Comparison of ENCODE assay signal across 13 cellular contexts in the genomic region with DNA sequence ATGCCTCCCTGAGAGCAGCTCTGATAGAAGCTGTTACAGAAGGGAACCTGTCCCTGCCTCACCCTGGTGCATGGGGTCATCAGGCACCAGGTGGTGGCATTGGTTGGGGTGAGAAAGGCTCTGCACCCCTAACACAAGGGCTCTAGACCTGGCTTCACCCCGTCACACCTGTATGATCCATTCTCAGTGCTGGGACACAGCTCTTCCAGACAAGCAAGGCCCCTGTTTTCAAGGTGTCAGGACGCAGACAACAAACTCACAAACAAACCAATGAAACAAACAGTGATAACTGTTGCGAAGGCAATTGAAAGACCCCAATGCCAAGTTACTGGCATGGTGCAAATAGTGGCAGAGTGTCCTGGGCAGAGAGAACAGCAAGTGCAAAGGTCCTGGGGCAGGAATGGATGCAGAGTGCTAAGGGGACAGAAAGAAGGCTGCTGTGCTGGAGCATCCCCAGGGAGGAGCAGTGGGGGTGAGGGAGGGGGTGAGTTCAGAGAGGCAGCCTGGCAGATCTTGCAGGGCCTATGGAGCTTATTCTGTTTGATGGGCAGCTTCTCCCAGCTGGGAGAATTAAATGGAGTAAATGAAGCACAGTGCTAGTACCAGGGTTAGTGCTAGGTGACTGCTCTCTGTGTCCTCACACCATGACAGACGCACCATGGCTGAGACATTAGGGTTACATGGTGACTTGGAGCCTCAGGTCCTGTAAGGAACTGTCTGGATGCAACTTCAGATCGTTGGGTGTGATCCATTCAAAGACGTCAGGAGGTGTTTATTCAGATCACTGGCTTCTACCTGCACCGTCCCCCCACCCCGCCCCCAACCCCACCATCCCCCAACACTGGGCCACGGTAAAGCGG.
DNase-seq lines count a peak whose midpoint lies in the region; ATAC-seq and TF ChIP-seq lines count a peak whose summit lies in the region.
"Had no signal": no experiment of that assay in that cellular context is flagged by ENCODE, and none has a peak within 500 bp of the region (broad histone marks: within the 10 kb centered on the region; RNA-seq: fewer than 3 reads in every experiment).

No MANE protein-coding gene starts in this region.

- H3K27me3 ChIP-seq in HUES48 (ENCODE audit: control insufficient read depth, insufficient read depth, low read length) (peaks cover 37% of the 10 kb centered on the region), dorsolateral prefrontal cortex (peaks cover 0 to 36% (median 3%) of the 10 kb centered on the region in 45 donors), osteoblast (ENCODE audit: insufficient read depth, low read length) (peaks cover 92% of the 10 kb centered on the region)
- H3K27me3 ChIP-seq in effector memory CD4-positive, alpha-beta T cell (replicated peaks; ENCODE audit: control insufficient read depth, insufficient read depth, low read length, poor library complexity, severe bottlenecking), result peaks cover 25% of the 10 kb centered on the region

- no peaks in the 10 kb centered on the region for H4K20me1 ChIP-seq in osteoblast (ENCODE audit: insufficient read depth, low read length)

- intact Hi-C loops in dorsolateral prefrontal cortex (cut with DNase I), result loop anchor here in 1 of 2 donors (5.0 kb wide), 1 partner anchor 50 kb away; no protein-coding TSS in a partner anchor

- no peaks in the 10 kb centered on the region for H3K79me2 ChIP-seq in osteoblast (ENCODE audit: insufficient read depth, low read length)

- DNase-seq in G401 (ENCODE audit: low spot score) (peak; percentile 40), dorsolateral prefrontal cortex (no peak), osteoblast (ENCODE audit: insufficient read length, low spot score, missing footprints) (peak; percentile 38)
- DNase-seq in effector memory CD4-positive, alpha-beta T cell, result no peak
- DNase-seq: MV-4-11, transverse colon had no signal

- H3K9me3 ChIP-seq in HUES48 (ENCODE audit: control insufficient read depth, insufficient read depth, low read length) (no peaks in the 10 kb centered on the region), osteoblast (ENCODE audit: low read depth, low read length) (no peaks in the 10 kb centered on the region)
- no peaks in the 10 kb centered on the region for H3K9me3 ChIP-seq in effector memory CD4-positive, alpha-beta T cell (ENCODE audit: control insufficient read depth, low read length)
- H3K9me3 ChIP-seq: transverse colon had no signal

- in situ Hi-C loops in G401 (cut with HindIII; ENCODE audit: low sequenced_read_pairs), result no loop called here

- no peak overlapping the region for H3K27ac ChIP-seq in HUES48 (ENCODE audit: low read depth, low read length)
- H3K27ac ChIP-seq in dorsolateral prefrontal cortex, result peak overlapping the region in 48 of 59 donors; percentile 45 to 94 (median 86)
- no peak overlapping the region for H3K27ac ChIP-seq in osteoblast (ENCODE audit: low read depth, low read length)
- no peak overlapping the region for H3K27ac ChIP-seq in effector memory CD4-positive, alpha-beta T cell (ENCODE audit: insufficient read depth, low read length, poor library complexity, severe bottlenecking)
- H3K27ac ChIP-seq: C4-2B, SK-N-MC, transverse colon had no signal

- H3K4me3 ChIP-seq in HUES48 (ENCODE audit: low read depth, low read length) (peak overlapping the region; percentile 50; the same call in 1 of the 2 replicates), dorsolateral prefrontal cortex (peak overlapping the region in 27 of 59 donors; percentile 5 to 62 (median 51)), osteoblast (ENCODE audit: insufficient read depth, low read length) (no peak overlapping the region)
- no peak overlapping the region for H3K4me3 ChIP-seq in effector memory CD4-positive, alpha-beta T cell (ENCODE audit: insufficient read depth, low read depth, low read length, poor library complexity, severe bottlenecking)
- H3K4me3 ChIP-seq: SK-N-MC had no signal

- no peaks in the 10 kb centered on the region for H3K36me3 ChIP-seq in HUES48 (ENCODE audit: control insufficient read depth, insufficient read depth, low read length)
- H3K36me3 ChIP-seq in osteoblast (ENCODE audit: insufficient read depth, low read length), result no peaks in the 10 kb centered on the region
- no peaks in the 10 kb centered on the region for H3K36me3 ChIP-seq in effector memory CD4-positive, alpha-beta T cell (ENCODE audit: control insufficient read depth, insufficient read depth, low read length)
- H3K36me3 ChIP-seq: transverse colon had no signal

- no peak overlapping the region for H3K4me2 ChIP-seq in osteoblast (ENCODE audit: insufficient read depth, low read length)

- no peak overlapping the region for H3K9ac ChIP-seq in HUES48 (ENCODE audit: low read depth, low read length)

- peaks cover 39% of the 10 kb centered on the region for H3K4me1 ChIP-seq in HUES48 (ENCODE audit: control insufficient read depth, insufficient read depth, low read length)
- H3K4me1 ChIP-seq in osteoblast (ENCODE audit: insufficient read depth, low read length), result no peaks in the 10 kb centered on the region
- H3K4me1 ChIP-seq in effector memory CD4-positive, alpha-beta T cell (ENCODE audit: control insufficient read depth, insufficient read depth, low read length, poor library complexity, severe bottlenecking), result peaks cover 24% of the 10 kb centered on the region

- ATAC-seq in GM18909 (IDR thresholded peaks at IDR 0.05; ENCODE audit: poor library complexity, unreplicated experiment) (no peak), GM18505 (IDR thresholded peaks at IDR 0.05; ENCODE audit: unreplicated experiment) (no peak), HG02588 (IDR thresholded peaks at IDR 0.05; ENCODE audit: unreplicated experiment) (no peak)
- ATAC-seq: activated naive CD4-positive, alpha-beta T cell treated with anti-CD3 and anti-CD28 coated beads, Interleukin-2, amount 50 U/mL, for 72 hours had no signal

- TF ChIP-seq POLR2A in GM18505 (IDR thresholded peaks at IDR 0.05; ENCODE audit: borderline replicate concordance, extremely low read depth, insufficient read depth, insufficient read length), result no peak

- no peak overlapping the region for H2AFZ ChIP-seq in osteoblast (ENCODE audit: low read length)

- TF ChIP-seq CTCF in dorsolateral prefrontal cortex (IDR thresholded peaks at IDR 0.05 in 54 of 56, conservative IDR thresholded peaks at IDR 0.05 in 2 of 56; ENCODE audit: low read depth in 1 of 56, partially characterized antibody in 56 of 56) (no peak), osteoblast (IDR thresholded peaks at IDR 0.05; ENCODE audit: extremely low read depth, low read depth, low read length) (no peak)

Comparison
In these comparisons a context has a peak if more than half of its experiments do, and no peak if none do; other contexts are left out.
1. DNase-seq: peak in G401 (single experiment) and osteoblast (single experiment); none in dorsolateral prefrontal cortex (0 of 10) and effector memory CD4-positive, alpha-beta T cell (0 of 3).
2. H3K27ac ChIP-seq: peak in dorsolateral prefrontal cortex (48 of 59); none in HUES48 (single experiment), osteoblast (single experiment) and effector memory CD4-positive, alpha-beta T cell (single experiment).